1 cellular context compared by ENCODE assay signal in genomic region chr3:30299674-30300423, GRCh38.
TF ChIP-seq lines count a peak whose summit lies in the region.

No MANE protein-coding gene starts in this region.

TF ChIP-seq in GM23338, 12 proteins besides CTCF, POLR2A, EP300 and RAD21 (continued from another document):
- no peak for TF ChIP-seq ZNF462 (CRISPR knock-in tag; IDR thresholded peaks at IDR 0.05)
